In genomic region chr9:114611516-114612271, GRCh38 we compare ENCODE assay signal across 9 cellular contexts. TPM values are rescaled to one million over a fixed set of nuclear protein-coding genes. Genes with fewer than 3 reads are reported as not detected.
DNase-seq lines count a peak whose midpoint lies in the region; ATAC-seq and TF ChIP-seq lines count a peak whose summit lies in the region.
"Had no signal": no experiment of that assay in that cellular context is flagged by ENCODE, and none has a peak within 500 bp of the region (broad histone marks: within the 10 kb centered on the region; RNA-seq: fewer than 3 reads in every experiment).

No MANE protein-coding gene starts in this region.

- H3K27ac ChIP-seq in BLaER1 treated with 17β-estradiol and CSF1 and Interleukin-3, amounts not matched to agents 10 nM and 100 nM: peak overlapping the region; percentile 91 to 99 (median 99)

- peak overlapping the region; percentile 94 to 99 (median 98) for H3K4me2 ChIP-seq in BLaER1 treated with 17β-estradiol and CSF1 and Interleukin-3, amounts not matched to agents 10 nM and 100 nM

- no peaks in the 10 kb centered on the region for H3K9me3 Mint-ChIP-seq in activated naive CD4-positive, alpha-beta T cell treated with anti-CD3 and anti-CD28 coated beads for 36 hours

- peak overlapping the region; percentile 71 to 89 (median 82) for H3K4me3 ChIP-seq in BLaER1 treated with 17β-estradiol and CSF1 and Interleukin-3, amounts not matched to agents 10 nM and 100 nM
- H3K4me3 ChIP-seq in NT2/D1 (ENCODE audit: insufficient read length, low read depth): peak overlapping the region; percentile 48

- in situ Hi-C loops in GM18951 (cut with MboI; ENCODE audit: low sequenced_read_pairs, unreplicated experiment): no loop called here

- no peaks in the 10 kb centered on the region for H3K27me3 Mint-ChIP-seq in activated naive CD4-positive, alpha-beta T cell treated with anti-CD3 and anti-CD28 coated beads for 36 hours (ENCODE audit: low read depth)

- intact Hi-C loops in activated naive CD4-positive, alpha-beta T cell treated with anti-CD3 and anti-CD28 coated beads for 36 hours (cut with micrococcal nuclease): loop anchor here (1.0 to 5.0 kb wide), 6 partner anchors 19 to 263 kb away; partner anchors contain the start of gene ATP6V1G1

- DNase-seq in NT2/D1 (ENCODE audit: low read depth, low spot score) (no peak), glomerular visceral epithelial cell (ENCODE audit: extremely low spot score) (peak; percentile 75), nucleus accumbens (lab: John Stamatoyannopoulos, UW) (peak in 46 of 56 donors; percentile 10 to 85 (median 58)), GDM1 (lab: John Stamatoyannopoulos, UW) (no peak)
- DNase-seq in activated naive CD4-positive, alpha-beta T cell treated with anti-CD3 and anti-CD28 coated beads for 36 hours: peak; percentile 37

- peaks cover 0 to 47% (median 3%) of the 10 kb centered on the region in 11 experiments; a peak in 6 of 22 replicates for H4K20me1 ChIP-seq in BLaER1 treated with 17β-estradiol and CSF1 and Interleukin-3, amounts not matched to agents 10 nM and 100 nM

- peak; percentile 37 for ATAC-seq in HG03139 (IDR thresholded peaks at IDR 0.05; ENCODE audit: unreplicated experiment)

- no peaks in the 10 kb centered on the region for H3K9me3 ChIP-seq in BLaER1 treated with 17β-estradiol and CSF1 and Interleukin-3, amounts not matched to agents 10 nM and 100 nM (replicated peaks in 1 of 11)
- no peaks in the 10 kb centered on the region for H3K9me3 ChIP-seq in NT2/D1 (ENCODE audit: insufficient read depth, low read length)

- H3K27me3 ChIP-seq in BLaER1 treated with 17β-estradiol and CSF1 and Interleukin-3, amounts not matched to agents 10 nM and 100 nM: no peaks in the 10 kb centered on the region
- H3K27me3 ChIP-seq in NT2/D1 (ENCODE audit: insufficient read depth, insufficient read length): peaks cover 6% of the 10 kb centered on the region

- CTCF ChIA-PET in activated naive CD4-positive, alpha-beta T cell treated with anti-CD3 and anti-CD28 coated beads for 36 hours (lab: Charles Lee): interaction anchor here (0.6 to 2.3 kb wide), 5 partner anchors 19 to 201 kb away, joined by 3 to 18 read pairs (median 3); no protein-coding TSS in a partner anchor

- peak overlapping the region; percentile 94 to 100 (median 98) for H3K9ac ChIP-seq in BLaER1 treated with 17β-estradiol and CSF1 and Interleukin-3, amounts not matched to agents 10 nM and 100 nM
- H3K9ac ChIP-seq in NT2/D1 (ENCODE audit: insufficient read length, low read depth): peak overlapping the region; percentile 81

- peak overlapping the region; percentile 82 for H3K27ac Mint-ChIP-seq in activated naive CD4-positive, alpha-beta T cell treated with anti-CD3 and anti-CD28 coated beads for 36 hours

- peaks cover 13% of the 10 kb centered on the region for H3K36me3 Mint-ChIP-seq in activated naive CD4-positive, alpha-beta T cell treated with anti-CD3 and anti-CD28 coated beads for 36 hours (ENCODE audit: low read depth)

- peaks cover 0 to 28% (median 8%) of the 10 kb centered on the region in 11 experiments; a peak in 11 of 22 replicates for H3K36me3 ChIP-seq in BLaER1 treated with 17β-estradiol and CSF1 and Interleukin-3, amounts not matched to agents 10 nM and 100 nM
- H3K36me3 ChIP-seq in NT2/D1 (ENCODE audit: insufficient read depth, insufficient read length, low read length): no peaks in the 10 kb centered on the region

- peaks cover 52% of the 10 kb centered on the region for H3K4me1 Mint-ChIP-seq in activated naive CD4-positive, alpha-beta T cell treated with anti-CD3 and anti-CD28 coated beads for 36 hours (ENCODE audit: low read depth)

- peaks cover 46 to 90% (median 83%) of the 10 kb centered on the region in 10 experiments for H3K4me1 ChIP-seq in BLaER1 treated with 17β-estradiol and CSF1 and Interleukin-3, amounts not matched to agents 10 nM and 100 nM
- H3K4me1 ChIP-seq in NT2/D1 (ENCODE audit: insufficient read depth, insufficient read length): peaks cover 7% of the 10 kb centered on the region

- TF ChIP-seq POLR2A in GM18951 (IDR thresholded peaks at IDR 0.05; ENCODE audit: extremely low read depth, insufficient read depth, insufficient read length): peak; percentile 47

- H3K4me3 Mint-ChIP-seq in activated naive CD4-positive, alpha-beta T cell treated with anti-CD3 and anti-CD28 coated beads for 36 hours: peak overlapping the region; percentile 79

RNA-seq across cellular contexts. Expression of gene TMEM268, which starts 0.6 kb away (rescaled TPM):
- total RNA-seq in activated naive CD4-positive, alpha-beta T cell treated with anti-CD3 and anti-CD28 coated beads for 36 hours: 10 to 100 TPM; 23.6 to 24.1 TPM

RNA-seq across cellular contexts. Expression of gene ATP6V1G1, which starts 24.1 kb away (rescaled TPM):
- total RNA-seq in activated naive CD4-positive, alpha-beta T cell treated with anti-CD3 and anti-CD28 coated beads for 36 hours: 10 to 100 TPM; 26.7 to 28.8 TPM

RNA-seq across cellular contexts. Expression of gene TEX53, which starts 45.9 kb away (rescaled TPM):
- not detected for total RNA-seq in activated naive CD4-positive, alpha-beta T cell treated with anti-CD3 and anti-CD28 coated beads for 36 hours
- total RNA-seq: activated CD8-positive, alpha-beta memory T cell treated with anti-CD3 and anti-CD28 coated beads for 36 hours had no signal

Comparison
In these comparisons a context has a peak if more than half of its experiments do, and no peak if none do; other contexts are left out.
1. DNase-seq: peak in activated naive CD4-positive, alpha-beta T cell treated with anti-CD3 and anti-CD28 coated beads for 36 hours (single experiment), glomerular visceral epithelial cell (single experiment) and nucleus accumbens (46 of 56); none in NT2/D1 (single experiment) and GDM1 (single experiment).